17 cellular contexts compared by ENCODE assay signal in the genomic region with DNA sequence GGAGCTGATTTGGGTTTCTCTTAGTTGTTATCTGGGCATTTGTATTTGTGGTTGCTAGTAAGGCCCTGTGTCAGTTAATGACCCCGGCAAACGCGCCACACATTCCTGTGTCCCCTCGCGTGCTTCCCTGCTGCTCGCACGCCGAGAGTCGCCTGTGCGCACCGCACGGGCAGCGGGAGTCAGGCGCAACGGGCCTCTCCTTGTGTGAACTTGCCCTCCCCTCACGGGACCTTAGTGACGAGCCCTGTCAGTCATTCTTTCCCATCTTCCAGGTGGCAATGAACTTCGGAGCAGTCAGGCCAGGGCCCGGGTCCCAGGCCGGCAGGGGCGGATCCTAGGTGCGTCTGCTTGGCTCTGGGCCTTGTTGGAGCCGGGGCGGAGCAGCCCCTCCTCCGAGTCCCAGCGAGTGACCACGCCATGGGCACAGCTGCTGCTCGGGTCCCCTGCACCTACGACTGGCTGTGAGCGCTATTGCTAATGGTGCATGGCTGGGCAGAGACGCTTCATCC. TPM values are rescaled to one million over a fixed set of nuclear protein-coding genes. Genes with fewer than 3 reads are reported as not detected.
A peak's percentile ranks its signal among the peaks of the same experiment; 100 is the strongest.
DNase-seq lines count a peak whose midpoint lies in the region; ATAC-seq lines count a peak whose summit lies in the region.
"Had no signal": no experiment of that assay in that cellular context is flagged by ENCODE, and none has a peak within 500 bp of the region (broad histone marks: within the 10 kb centered on the region; RNA-seq: fewer than 3 reads in every experiment).

No MANE protein-coding gene starts in this region.

- peaks cover 7 to 11% of the 10 kb centered on the region in 2 donors for H3K9me3 ChIP-seq in neuronal stem cell (replicated peaks in 1 of 2; ENCODE audit: control insufficient read depth in 2 of 2, insufficient read depth in 1 of 2, low read depth in 1 of 2, low read length in 2 of 2)
- H3K9me3 ChIP-seq in CD4-positive, alpha-beta memory T cell (ENCODE audit: control insufficient read depth in 1 of 2, low read length in 2 of 2), result no peaks in the 10 kb centered on the region
- H3K9me3 ChIP-seq: BE2C had no signal

- peaks cover 7 to 14% (median 10%) of the 10 kb centered on the region in 4 donors for H3K4me1 Mint-ChIP-seq in CD4-positive, alpha-beta memory T cell

- H3K14ac ChIP-seq in neuronal stem cell (ENCODE audit: low read length), result peak overlapping the region; percentile 38

- no peak overlapping the region for H2BK120ac ChIP-seq in neuronal stem cell (ENCODE audit: low read depth, low read length)

- ATAC-seq in left ventricle myocardium superior (peak; percentile 8), HG03520 (IDR thresholded peaks at IDR 0.05; ENCODE audit: unreplicated experiment) (no peak)

- CTCF ChIA-PET in CD4-positive, alpha-beta memory T cell (lab: Charles Lee; ENCODE audit: partially characterized antibody), result no interaction called here

- POLR2A ChIA-PET in CD4-positive, alpha-beta memory T cell (lab: Charles Lee; ENCODE audit: partially characterized antibody), result no interaction called here

- peaks cover 26 to 30% of the 10 kb centered on the region in 2 donors for H3K36me3 Mint-ChIP-seq in CD4-positive, alpha-beta memory T cell

- no peak overlapping the region for H3K4me3 ChIP-seq in neuronal stem cell (ENCODE audit: low read length in 2 of 2)
- no peak overlapping the region for H3K4me3 ChIP-seq in CD4-positive, alpha-beta memory T cell (ENCODE audit: low read length in 2 of 2)

- H3K18ac ChIP-seq in neuronal stem cell (ENCODE audit: low read length), result no peak overlapping the region

- no peak overlapping the region for H4K8ac ChIP-seq in neuronal stem cell (ENCODE audit: low read depth, low read length)

- H3K4ac ChIP-seq in neuronal stem cell (ENCODE audit: low read length), result no peak overlapping the region

- no peaks in the 10 kb centered on the region for H3K27me3 Mint-ChIP-seq in CD4-positive, alpha-beta memory T cell
- H3K27me3 Mint-ChIP-seq: IgD-negative memory B cell had no signal

- peak overlapping the region; percentile 5 for H2BK5ac ChIP-seq in neuronal stem cell (ENCODE audit: low read length)

- no peak overlapping the region for H3K27ac Mint-ChIP-seq in CD4-positive, alpha-beta memory T cell
- H3K27ac Mint-ChIP-seq: IgD-negative memory B cell had no signal

- H2BK15ac ChIP-seq in neuronal stem cell (ENCODE audit: low read length), result no peak overlapping the region

- peak; percentile 0 for DNase-seq in stimulated activated CD4-positive, alpha-beta T cell treated with anti-CD3 and anti-CD28 coated beads, Interleukin-15, amount 100 ng/mL, for 24 hours
- no peak for DNase-seq in stimulated activated CD4-positive, alpha-beta T cell treated with anti-CD3 and anti-CD28 coated beads, Interleukin-2, amount 100 ng/mL, for 24 hours
- DNase-seq in left ventricle myocardium superior, result no peak
- no peak for DNase-seq in neuronal stem cell (ENCODE audit: low spot score)
- no peak for DNase-seq in activated CD4-positive, alpha-beta T cell treated with anti-CD3 and anti-CD28 coated beads, Interleukin-2, amount 50 U/mL, for 1 hour
- DNase-seq in CD4-positive, alpha-beta memory T cell, result no peak
- DNase-seq: BE2C, DMS79, Kasumi-1, NCI-H1417, NCI-H1694 treated with DMSO at 0.1 percent for 48 hours, NCI-H2081 treated with DMSO at 0.1 percent for 48 hours, NCI-H2171 treated with DMSO at 0.1 percent for 48 hours, NCI-H524 treated with DMSO at 0.1 percent for 48 hours, NCI-H82 had no signal

- no peaks in the 10 kb centered on the region for H3K4me1 ChIP-seq in neuronal stem cell (ENCODE audit: control insufficient read depth in 2 of 2, insufficient read depth in 1 of 2, low read depth in 1 of 2, low read length in 2 of 2)
- no peaks in the 10 kb centered on the region for H3K4me1 ChIP-seq in CD4-positive, alpha-beta memory T cell (ENCODE audit: insufficient read depth, low read length)
- H3K4me1 ChIP-seq: BE2C had no signal

- peak overlapping the region; percentile 21 for H3K9ac ChIP-seq in neuronal stem cell (ENCODE audit: low read depth, low read length, poor library complexity)

- intact Hi-C loops in left ventricle myocardium superior (cut with micrococcal nuclease), result no loop called here
- intact Hi-C loops in CD4-positive, alpha-beta memory T cell (cut with micrococcal nuclease), result no loop called here

- no peaks in the 10 kb centered on the region for H3K9me3 Mint-ChIP-seq in CD4-positive, alpha-beta memory T cell
- H3K9me3 Mint-ChIP-seq: IgD-negative memory B cell had no signal

- no peak overlapping the region for H3K4me3 Mint-ChIP-seq in CD4-positive, alpha-beta memory T cell
- H3K4me3 Mint-ChIP-seq: IgD-negative memory B cell had no signal

- no peak overlapping the region for H2AK5ac ChIP-seq in neuronal stem cell (ENCODE audit: low read depth, low read length)

- H2BK12ac ChIP-seq in neuronal stem cell (ENCODE audit: low read length), result no peak overlapping the region

- H2AFZ ChIP-seq in neuronal stem cell (ENCODE audit: low read length), result no peak overlapping the region

- H4K91ac ChIP-seq in neuronal stem cell (ENCODE audit: low read depth, low read length, poor library complexity), result no peak overlapping the region

- H3K79me1 ChIP-seq in neuronal stem cell (ENCODE audit: low read depth, low read length), result peaks cover 23% of the 10 kb centered on the region

- no CpG with 5 or more reads among the region's 31 CpGs for WGBS in neuronal stem cell (ENCODE audit: extremely low coverage in 2 of 2, insufficient read length in 2 of 2, insufficient replicate concordance in 1 of 2), 2 donors

- H3K23ac ChIP-seq in neuronal stem cell (ENCODE audit: low read depth, low read length, poor library complexity), result no peak overlapping the region

- no peak overlapping the region for H3K4me2 ChIP-seq in neuronal stem cell (ENCODE audit: insufficient read depth, low read length, poor library complexity, severe bottlenecking)

- H3K36me3 ChIP-seq in neuronal stem cell (replicated peaks in 1 of 2; ENCODE audit: control insufficient read depth in 2 of 2, insufficient read depth in 2 of 2, low read length in 2 of 2), result peaks cover 21 to 54% of the 10 kb centered on the region in 2 donors
- H3K36me3 ChIP-seq in CD4-positive, alpha-beta memory T cell (ENCODE audit: insufficient read depth, low read length), result no peaks in the 10 kb centered on the region

- H3K27me3 ChIP-seq in neuronal stem cell (ENCODE audit: control insufficient read depth in 3 of 3, insufficient read depth in 3 of 3, low read depth in 1 of 3, low read length in 3 of 3), result no peaks in the 10 kb centered on the region
- no peaks in the 10 kb centered on the region for H3K27me3 ChIP-seq in CD4-positive, alpha-beta memory T cell (ENCODE audit: insufficient read depth, low read length)
- H3K27me3 ChIP-seq: BE2C had no signal

- no peak overlapping the region for H3K27ac ChIP-seq in neuronal stem cell (replicated peaks; ENCODE audit: low read length)
- H3K27ac ChIP-seq in CD4-positive, alpha-beta memory T cell (ENCODE audit: low read depth, low read length), result no peak overlapping the region

RNA-seq across cellular contexts. Expression of gene PRKAR1B, which starts 12.4 kb away (rescaled TPM):
- 16.5 TPM for total RNA-seq in left ventricle myocardium superior
- 14.0 TPM for polyA plus RNA-seq in neuronal stem cell (2013, experiment 1 of 2)
- 12.9 TPM for polyA plus RNA-seq in neuronal stem cell (2013, experiment 2 of 2)
- total RNA-seq in CD4-positive, alpha-beta memory T cell, result 10 to 100 TPM; 15.1 to 16.6 TPM
- 10 to 100 TPM in 1 of 2 donors, 1 to 10 TPM in 1; 6.5 to 12.4 TPM for polyA plus RNA-seq in CD4-positive, alpha-beta memory T cell

RNA-seq across cellular contexts. Expression of gene DNAAF5, which starts 13.0 kb away (rescaled TPM):
- 22.8 TPM for total RNA-seq in left ventricle myocardium superior
- polyA plus RNA-seq in neuronal stem cell (2013, experiment 1 of 2), result 26.4 TPM
- 26.5 TPM for polyA plus RNA-seq in neuronal stem cell (2013, experiment 2 of 2)
- total RNA-seq in CD4-positive, alpha-beta memory T cell, result 10 to 100 TPM; 15.9 to 19.4 TPM
- polyA plus RNA-seq in CD4-positive, alpha-beta memory T cell, result 1 to 10 TPM; 1.7 to 4.7 TPM
